ENCODE assay signal across 17 cellular contexts in genomic region chr6:53295176-53295575, GRCh38. TPM values are rescaled to one million over a fixed set of nuclear protein-coding genes. Genes with fewer than 3 reads are reported as not detected.
DNase-seq lines count a peak whose midpoint lies in the region; ATAC-seq lines count a peak whose summit lies in the region.
"Had no signal": no experiment of that assay in that cellular context is flagged by ENCODE, and none has a peak within 500 bp of the region (broad histone marks: within the 10 kb centered on the region; RNA-seq: fewer than 3 reads in every experiment).

No MANE protein-coding gene starts in this region.

- no peaks in the 10 kb centered on the region for H3K9me3 Mint-ChIP-seq in activated naive CD4-positive, alpha-beta T cell treated with anti-CD3 and anti-CD28 coated beads, Interleukin-2, amount 50 U/mL, for 24 hours
- H3K9me3 Mint-ChIP-seq in activated naive CD4-positive, alpha-beta T cell treated with anti-CD3 and anti-CD28 coated beads for 36 hours = no peaks in the 10 kb centered on the region
- H3K9me3 Mint-ChIP-seq in IgD-negative memory B cell = peaks cover 0 to 1% (median 0%) of the 10 kb centered on the region in 3 donors
- no peaks in the 10 kb centered on the region for H3K9me3 Mint-ChIP-seq in stimulated activated naive B cell treated with anti-CD40 and anti-IgM and Interleukin-4, amounts not matched to agents 10 μg/mL and 1 μg/mL and 100 μg/mL, for 72 hours

- CTCF ChIA-PET in activated naive CD4-positive, alpha-beta T cell treated with anti-CD3 and anti-CD28 coated beads for 36 hours (lab: Charles Lee) = interaction anchor here (0.6 to 1.2 kb wide), 2 partner anchors 16 to 222 kb away, joined by 3 read pairs; no protein-coding TSS in a partner anchor

- H3K4me1 Mint-ChIP-seq in activated naive CD4-positive, alpha-beta T cell treated with anti-CD3 and anti-CD28 coated beads, Interleukin-2, amount 50 U/mL, for 24 hours = peaks cover 97% of the 10 kb centered on the region
- H3K4me1 Mint-ChIP-seq in activated naive CD4-positive, alpha-beta T cell treated with anti-CD3 and anti-CD28 coated beads for 36 hours (ENCODE audit: low read depth) = peaks cover 69% of the 10 kb centered on the region
- H3K4me1 Mint-ChIP-seq in IgD-negative memory B cell = peaks cover 66 to 73% (median 71%) of the 10 kb centered on the region in 3 donors
- peaks cover 66 to 88% of the 10 kb centered on the region in 2 donors for H3K4me1 Mint-ChIP-seq in stimulated activated naive B cell treated with anti-CD40 and anti-IgM and Interleukin-4, amounts not matched to agents 10 μg/mL and 1 μg/mL and 100 μg/mL, for 72 hours

- no peak overlapping the region for H3K4me3 Mint-ChIP-seq in activated naive CD4-positive, alpha-beta T cell treated with anti-CD3 and anti-CD28 coated beads, Interleukin-2, amount 50 U/mL, for 24 hours
- no peak overlapping the region for H3K4me3 Mint-ChIP-seq in activated naive CD4-positive, alpha-beta T cell treated with anti-CD3 and anti-CD28 coated beads for 36 hours
- H3K4me3 Mint-ChIP-seq in IgD-negative memory B cell = no peak overlapping the region
- no peak overlapping the region for H3K4me3 Mint-ChIP-seq in stimulated activated naive B cell treated with anti-CD40 and anti-IgM and Interleukin-4, amounts not matched to agents 10 μg/mL and 1 μg/mL and 100 μg/mL, for 72 hours

- H3K36me3 Mint-ChIP-seq in activated naive CD4-positive, alpha-beta T cell treated with anti-CD3 and anti-CD28 coated beads, Interleukin-2, amount 50 U/mL, for 24 hours = peaks cover 6% of the 10 kb centered on the region
- peaks cover 15% of the 10 kb centered on the region for H3K36me3 Mint-ChIP-seq in activated naive CD4-positive, alpha-beta T cell treated with anti-CD3 and anti-CD28 coated beads for 36 hours (ENCODE audit: low read depth)
- H3K36me3 Mint-ChIP-seq in IgD-negative memory B cell = peaks cover 2% of the 10 kb centered on the region
- peaks cover 29 to 38% of the 10 kb centered on the region in 2 donors for H3K36me3 Mint-ChIP-seq in stimulated activated naive B cell treated with anti-CD40 and anti-IgM and Interleukin-4, amounts not matched to agents 10 μg/mL and 1 μg/mL and 100 μg/mL, for 72 hours

- peak overlapping the region; percentile 71 for H3K27ac Mint-ChIP-seq in activated naive CD4-positive, alpha-beta T cell treated with anti-CD3 and anti-CD28 coated beads, Interleukin-2, amount 50 U/mL, for 24 hours
- no peak overlapping the region for H3K27ac Mint-ChIP-seq in activated naive CD4-positive, alpha-beta T cell treated with anti-CD3 and anti-CD28 coated beads for 36 hours
- peak overlapping the region in 2 of 3 donors; percentile 34 to 87 for H3K27ac Mint-ChIP-seq in IgD-negative memory B cell
- H3K27ac Mint-ChIP-seq in stimulated activated naive B cell treated with anti-CD40 and anti-IgM and Interleukin-4, amounts not matched to agents 10 μg/mL and 1 μg/mL and 100 μg/mL, for 72 hours = peak overlapping the region; percentile 87

- intact Hi-C loops in activated naive CD4-positive, alpha-beta T cell treated with anti-CD3 and anti-CD28 coated beads for 36 hours (cut with micrococcal nuclease) = no loop called here

- DNase-seq in activated naive CD4-positive, alpha-beta T cell treated with anti-CD3 and anti-CD28 coated beads for 36 hours = no peak
- DNase-seq in fibroblast of peridontal ligament (ENCODE audit: extremely low read depth) (peak; percentile 52), H4 (ENCODE audit: low spot score) (no peak), C1 segment of cervical spinal cord (lab: John Stamatoyannopoulos, UW) (no peak)
- no peak for DNase-seq in stimulated activated naive B cell treated with anti-CD40 and anti-IgM and Interleukin-4, amounts not matched to agents 10 μg/mL and 1 μg/mL and 100 μg/mL, for 72 hours
- DNase-seq: DMS53, NCI-H146, NCI-H2107, NCI-H226, NCI-H526 treated with DMSO at 0.1 percent for 48 hours, SIG-M5 had no signal

- no peak for ATAC-seq in stimulated activated naive B cell treated with anti-CD40 and anti-IgM and Interleukin-4, amounts not matched to agents 10 μg/mL and 1 μg/mL and 100 μg/mL, for 72 hours (replicated peaks)
- ATAC-seq in GM21515 (IDR thresholded peaks at IDR 0.05; ENCODE audit: unreplicated experiment) = no peak
- ATAC-seq: GM12878, HCT116 had no signal

- no peaks in the 10 kb centered on the region for H3K27me3 Mint-ChIP-seq in activated naive CD4-positive, alpha-beta T cell treated with anti-CD3 and anti-CD28 coated beads, Interleukin-2, amount 50 U/mL, for 24 hours
- no peaks in the 10 kb centered on the region for H3K27me3 Mint-ChIP-seq in activated naive CD4-positive, alpha-beta T cell treated with anti-CD3 and anti-CD28 coated beads for 36 hours (ENCODE audit: low read depth)
- no peaks in the 10 kb centered on the region for H3K27me3 Mint-ChIP-seq in IgD-negative memory B cell
- H3K27me3 Mint-ChIP-seq in stimulated activated naive B cell treated with anti-CD40 and anti-IgM and Interleukin-4, amounts not matched to agents 10 μg/mL and 1 μg/mL and 100 μg/mL, for 72 hours = no peaks in the 10 kb centered on the region

RNA-seq across cellular contexts. Expression of gene ELOVL5, which starts 53.6 kb away (rescaled TPM):
- 100 to 1,000 TPM; 132 to 136 TPM for total RNA-seq in activated naive CD4-positive, alpha-beta T cell treated with anti-CD3 and anti-CD28 coated beads for 36 hours
- polyA plus RNA-seq in IgD-negative memory B cell = 156 TPM
- total RNA-seq in H4 (2014; rRNA removed; shearing (Covaris generic)) = 102 and 131 TPM in 2 replicates
- total RNA-seq: HT-29 had no signal
